Comparison of ENCODE assay signal across 18 cellular contexts in genomic region chr4:21795091-21795490, GRCh38.
A peak's percentile ranks its signal among the peaks of the same experiment; 100 is the strongest.
DNase-seq lines count a peak whose midpoint lies in the region; ATAC-seq, FAIRE-seq and TF ChIP-seq lines count a peak whose summit lies in the region.
"Had no signal": no experiment of that assay in that cellular context is flagged by ENCODE, and none has a peak within 500 bp of the region (broad histone marks: within the 10 kb centered on the region; RNA-seq: fewer than 3 reads in every experiment).

No MANE protein-coding gene starts in this region.

- ATAC-seq in HG02973 (IDR thresholded peaks at IDR 0.05; ENCODE audit: unreplicated experiment) (no peak), GM18520 (IDR thresholded peaks at IDR 0.05; ENCODE audit: unreplicated experiment) (no peak)
- ATAC-seq: body of pancreas, HepG2, left ventricle myocardium superior had no signal

- peak; percentile 7 for DNase-seq in GM03348 (ENCODE audit: low spot score)
- peak; percentile 85 for DNase-seq in Jurkat, Clone E6-1 (ENCODE audit: low read depth, low spot score)
- DNase-seq in amniotic epithelial cell (ENCODE audit: low read depth): peak; percentile 96
- peak; percentile 68 for DNase-seq in fibroblast of villous mesenchyme (ENCODE audit: low read depth)
- DNase-seq in GM19239 (ENCODE audit: insufficient read length, low spot score): no peak
- DNase-seq: activated CD4-positive, alpha-beta T cell treated with anti-CD3 and anti-CD28 coated beads, Interleukin-2, amount 50 U/mL, for 4 hours; body of pancreas; esophagus squamous epithelium; left ventricle myocardium superior; NCI-H1694 treated with DMSO at 0.1 percent for 48 hours; PC-9; stomach; upper lobe of left lung had no signal

- no peak for TF ChIP-seq CTCF in fibroblast of villous mesenchyme (IDR thresholded peaks at IDR 0.05; ENCODE audit: insufficient read depth, low read depth, low read length)

- no peak overlapping the region for H3K4me3 ChIP-seq in Jurkat, Clone E6-1 (ENCODE audit: low read length)
- no peak overlapping the region for H3K4me3 ChIP-seq in fibroblast of villous mesenchyme (ENCODE audit: low read depth, low read length)
- H3K4me3 ChIP-seq: body of pancreas, esophagus squamous epithelium, neural progenitor cell, PC-9, stomach, upper lobe of left lung had no signal

- no peak for FAIRE-seq in GM19239 (lab: Jason Lieb, UNC)
- FAIRE-seq: colon, HepG2 had no signal
